ENCODE assay signal across 2 cellular contexts in the genomic region with DNA sequence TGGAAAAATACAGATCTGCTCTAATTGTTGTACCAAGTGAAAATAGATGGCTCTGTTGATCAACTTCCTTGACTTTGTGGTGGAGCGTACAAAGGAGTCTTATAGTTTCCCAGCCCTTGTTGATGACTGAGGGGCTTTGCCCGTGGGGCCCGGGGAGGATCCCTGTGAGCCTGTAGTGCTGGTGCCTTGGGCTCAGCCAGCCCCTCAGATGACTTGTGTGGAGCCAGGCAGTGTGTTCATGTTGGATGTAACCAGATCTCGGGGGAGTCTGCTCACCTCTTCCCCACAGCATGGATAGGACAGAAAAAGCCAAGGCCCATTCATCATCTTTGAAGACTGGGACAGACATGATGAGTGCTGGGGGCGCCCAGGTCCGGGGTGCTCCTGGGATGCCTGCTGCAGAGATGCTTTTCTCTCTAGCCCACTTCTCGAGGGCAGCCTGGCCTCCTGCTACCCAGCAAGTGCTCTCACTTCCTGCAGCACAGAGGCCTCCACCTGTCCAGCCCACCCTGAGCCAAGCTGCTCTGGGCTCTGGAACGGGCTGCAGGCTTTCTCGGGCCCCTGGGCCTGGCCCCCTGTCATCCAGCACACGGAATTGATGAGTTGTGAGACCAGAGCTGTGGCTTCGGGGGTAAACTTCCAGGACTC.
TF ChIP-seq lines count a peak whose summit lies in the region.

No MANE protein-coding gene starts in this region.

TF ChIP-seq in A549, 52 proteins besides CTCF, POLR2A, EP300 and RAD21:
- TF ChIP-seq JUN (IDR thresholded peaks at IDR 0.05): peak; percentile 27 to 60; a peak in 2 of 5 replicates
- TF ChIP-seq GATA3 (IDR thresholded peaks at IDR 0.05; ENCODE audit: borderline replicate concordance): no peak; the same call in 1 of the 2 replicates
- peak; percentile 48 for TF ChIP-seq JUNB (IDR thresholded peaks at IDR 0.05)
- TF ChIP-seq RFX5 (IDR thresholded peaks at IDR 0.05): no peak
- no peak for TF ChIP-seq HDAC2 (IDR thresholded peaks at IDR 0.05)
- no peak for TF ChIP-seq CBX8 (IDR thresholded peaks at IDR 0.05)
- TF ChIP-seq NPAS2 (CRISPR knock-in tag; IDR thresholded peaks at IDR 0.05; ENCODE audit: borderline replicate concordance): no peak
- peak; percentile 10; the same call in 1 of the 2 replicates for TF ChIP-seq HOXB13 (CRISPR knock-in tag; IDR thresholded peaks at IDR 0.05; ENCODE audit: low read depth)
TF ChIP-seq in A549: peak in this region for 3.

TF ChIP-seq in IMR-90, 13 proteins besides CTCF, POLR2A, EP300 and RAD21:
- TF ChIP-seq BHLHE40 (IDR thresholded peaks at IDR 0.05; ENCODE audit: low read depth, low read length) (no peak), MXI1 (IDR thresholded peaks at IDR 0.05; ENCODE audit: borderline replicate concordance, low read depth, low read length) (no peak), MAFK (IDR thresholded peaks at IDR 0.05; ENCODE audit: low read depth, low read length) (no peak), CHD1 (IDR thresholded peaks at IDR 0.05; ENCODE audit: low read depth, low read length) (no peak), CEBPB (IDR thresholded peaks at IDR 0.05; ENCODE audit: low read depth, low read length) (no peak), USF2 (IDR thresholded peaks at IDR 0.05; ENCODE audit: low read depth, low read length) (no peak), RFX5 (IDR thresholded peaks at IDR 0.05; ENCODE audit: low read depth, low read length) (no peak), FOS (IDR thresholded peaks at IDR 0.05; ENCODE audit: low read depth, low read length) (no peak), RCOR1 (IDR thresholded peaks at IDR 0.05; ENCODE audit: insufficient replicate concordance, low read length) (no peak), NFE2L2 (IDR thresholded peaks at IDR 0.05; ENCODE audit: low read depth, low read length) (no peak), SMC3 (IDR thresholded peaks at IDR 0.05; ENCODE audit: low read depth, low read length) (no peak), MAZ (IDR thresholded peaks at IDR 0.05; ENCODE audit: borderline replicate concordance, low read depth, low read length) (no peak)
- TF ChIP-seq, protein P1, sequence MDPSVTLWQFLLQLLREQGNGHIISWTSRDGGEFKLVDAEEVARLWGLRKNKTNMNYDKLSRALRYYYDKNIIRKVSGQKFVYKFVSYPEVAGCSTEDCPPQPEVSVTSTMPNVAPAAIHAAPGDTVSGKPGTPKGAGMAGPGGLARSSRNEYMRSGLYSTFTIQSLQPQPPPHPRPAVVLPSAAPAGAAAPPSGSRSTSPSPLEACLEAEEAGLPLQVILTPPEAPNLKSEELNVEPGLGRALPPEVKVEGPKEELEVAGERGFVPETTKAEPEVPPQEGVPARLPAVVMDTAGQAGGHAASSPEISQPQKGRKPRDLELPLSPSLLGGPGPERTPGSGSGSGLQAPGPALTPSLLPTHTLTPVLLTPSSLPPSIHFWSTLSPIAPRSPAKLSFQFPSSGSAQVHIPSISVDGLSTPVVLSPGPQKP (IDR thresholded peaks at IDR 0.05; ENCODE audit: borderline replicate concordance, low read depth, low read length): no peak
